Comparison of ENCODE assay signal across 1 cellular context in genomic region chr11:67401495-67402191, GRCh38.
TF ChIP-seq lines count a peak whose summit lies in the region.

Gene PPP1CA, minus strand, starts transcription at chr11:67401858. Its CDS starts 76 bp downstream, at chr11:67401782.

TF ChIP-seq in HepG2, 621 proteins besides CTCF, POLR2A, EP300 and RAD21 (continued from another document and continues in another):
- TF ChIP-seq CEBPZ (IDR thresholded peaks at IDR 0.05; ENCODE audit: low read length) (no peak), RBAK (CRISPR knock-in tag; IDR thresholded peaks at IDR 0.05) (no peak), NKX3-1 (CRISPR knock-in tag; IDR thresholded peaks at IDR 0.05) (no peak), ZNF329 (CRISPR knock-in tag; IDR thresholded peaks at IDR 0.05; ENCODE audit: low read depth) (no peak), SRSF1 (optimal IDR thresholded peaks at IDR 0.05; ENCODE audit: low read depth, low read length) (peak; percentile 70), REPIN1 (CRISPR knock-in tag; IDR thresholded peaks at IDR 0.05; ENCODE audit: borderline replicate concordance, low read depth) (no peak), ZNF331 (CRISPR knock-in tag; IDR thresholded peaks at IDR 0.05) (no peak), STAG1 (CRISPR knock-in tag; IDR thresholded peaks at IDR 0.05) (peak; percentile 46; the same call in 1 of the 2 replicates), POGK (CRISPR knock-in tag; conservative IDR thresholded peaks at IDR 0.05) (peak; percentile 18; the same call in 1 of the 2 replicates), ATAD3A (CRISPR knock-in tag; IDR thresholded peaks at IDR 0.05) (no peak), HIVEP1 (CRISPR knock-in tag; IDR thresholded peaks at IDR 0.05) (no peak), RARG (CRISPR knock-in tag; IDR thresholded peaks at IDR 0.05; ENCODE audit: low read depth) (no peak), ELF1 (CRISPR knock-in tag; IDR thresholded peaks at IDR 0.05) (no peak), CREB1 (IDR thresholded peaks at IDR 0.05) (no peak), CREB1 (CRISPR knock-in tag; IDR thresholded peaks at IDR 0.05) (no peak), ZNF83 (CRISPR knock-in tag; IDR thresholded peaks at IDR 0.05; ENCODE audit: borderline replicate concordance) (no peak), PLSCR1 (CRISPR knock-in tag; IDR thresholded peaks at IDR 0.05; ENCODE audit: borderline replicate concordance) (no peak), RERE (CRISPR knock-in tag; IDR thresholded peaks at IDR 0.05; ENCODE audit: low read depth) (no peak), ZBTB38 (CRISPR knock-in tag; IDR thresholded peaks at IDR 0.05) (no peak; the same call in 1 of the 2 replicates), TGIF2 (CRISPR knock-in tag; IDR thresholded peaks at IDR 0.05) (0 out of 2 replicates have a peak, but pooled peaks have one; percentile 22), ZNF564 (CRISPR knock-in tag; IDR thresholded peaks at IDR 0.05) (no peak), ZNF883 (CRISPR knock-in tag; IDR thresholded peaks at IDR 0.05; ENCODE audit: not compliant biosample characterization) (peak; percentile 6), ARNT2 (CRISPR knock-in tag; IDR thresholded peaks at IDR 0.05; ENCODE audit: low read depth) (0 out of 2 replicates have a peak, but pooled peaks have one; percentile 42), HNRNPLL (IDR thresholded peaks at IDR 0.05; ENCODE audit: low read depth, low read length, poor library complexity, severe bottlenecking) (peak; percentile 34), AKAP8 (CRISPR knock-in tag; IDR thresholded peaks at IDR 0.05) (no peak), RFX3 (CRISPR knock-in tag; IDR thresholded peaks at IDR 0.05) (no peak), POLR2AphosphoS5 (IDR thresholded peaks at IDR 0.05; ENCODE audit: low read depth, low read length) (peak; percentile 84), HNF4G (IDR thresholded peaks at IDR 0.05; ENCODE audit: borderline replicate concordance, low read depth, low read length) (no peak), HNF4G (CRISPR knock-in tag; IDR thresholded peaks at IDR 0.05; ENCODE audit: borderline replicate concordance, low read depth) (peak; percentile 9; the same call in 1 of the 2 replicates), TRAFD1 (CRISPR knock-in tag; IDR thresholded peaks at IDR 0.05; ENCODE audit: borderline replicate concordance) (no peak), ZNF558 (CRISPR knock-in tag; IDR thresholded peaks at IDR 0.05; ENCODE audit: borderline replicate concordance) (no peak; the same call in 1 of the 2 replicates), NFYC (CRISPR knock-in tag; IDR thresholded peaks at IDR 0.05) (no peak), GLMP (CRISPR knock-in tag; IDR thresholded peaks at IDR 0.05; ENCODE audit: borderline replicate concordance) (no peak), ZNF138 (CRISPR knock-in tag; IDR thresholded peaks at IDR 0.05; ENCODE audit: low read depth) (no peak), ZNF337 (CRISPR knock-in tag; IDR thresholded peaks at IDR 0.05; ENCODE audit: borderline replicate concordance, low read depth) (no peak), ZBTB4 (CRISPR knock-in tag; IDR thresholded peaks at IDR 0.05; ENCODE audit: borderline replicate concordance) (no peak), NAIF1 (CRISPR knock-in tag; IDR thresholded peaks at IDR 0.05; ENCODE audit: borderline replicate concordance) (no peak), ZNF891 (CRISPR knock-in tag; IDR thresholded peaks at IDR 0.05) (no peak), ZNF124 (CRISPR knock-in tag; IDR thresholded peaks at IDR 0.05) (no peak)
